Comparison of ENCODE assay signal across 1 cellular context in the genomic region with DNA sequence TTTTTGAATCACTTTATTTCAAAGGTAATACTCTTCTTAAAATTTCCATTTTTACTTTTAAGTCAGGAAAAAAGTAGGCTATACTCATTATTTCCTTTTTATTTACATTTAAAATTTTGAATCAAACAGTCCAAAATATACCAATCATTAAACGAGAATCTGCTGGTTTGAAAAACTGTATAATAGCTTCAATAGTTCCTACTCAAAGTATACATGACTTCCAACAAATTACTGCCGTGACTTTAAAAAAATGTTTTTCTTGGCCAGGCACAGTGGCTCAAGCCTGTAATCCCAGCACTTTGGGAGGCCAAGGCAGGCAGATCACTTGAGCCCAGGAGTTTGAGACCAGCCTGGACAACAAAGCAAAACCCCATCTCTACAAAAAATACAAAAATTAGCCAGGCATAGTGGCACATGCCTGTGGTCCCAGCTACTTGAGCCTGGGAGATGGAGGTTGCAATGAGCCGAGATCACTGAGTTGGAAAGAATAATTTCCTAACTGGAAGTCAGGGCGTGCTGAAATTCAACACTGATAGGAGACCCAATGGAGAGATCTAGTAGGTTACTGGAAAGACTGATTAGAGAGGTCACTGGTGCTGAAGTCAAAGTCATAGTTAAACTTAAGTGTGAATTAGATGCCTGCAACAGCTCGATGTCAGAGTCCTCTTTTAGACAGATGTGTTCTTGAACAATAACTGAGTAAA.
A peak's percentile ranks its signal among the peaks of the same experiment; 100 is the strongest.
TF ChIP-seq lines count a peak whose summit lies in the region.

No MANE protein-coding gene starts in this region.

TF ChIP-seq in HEK293, 187 proteins besides CTCF, POLR2A, EP300 and RAD21 (continued from another document):
- TF ChIP-seq, protein P1, sequence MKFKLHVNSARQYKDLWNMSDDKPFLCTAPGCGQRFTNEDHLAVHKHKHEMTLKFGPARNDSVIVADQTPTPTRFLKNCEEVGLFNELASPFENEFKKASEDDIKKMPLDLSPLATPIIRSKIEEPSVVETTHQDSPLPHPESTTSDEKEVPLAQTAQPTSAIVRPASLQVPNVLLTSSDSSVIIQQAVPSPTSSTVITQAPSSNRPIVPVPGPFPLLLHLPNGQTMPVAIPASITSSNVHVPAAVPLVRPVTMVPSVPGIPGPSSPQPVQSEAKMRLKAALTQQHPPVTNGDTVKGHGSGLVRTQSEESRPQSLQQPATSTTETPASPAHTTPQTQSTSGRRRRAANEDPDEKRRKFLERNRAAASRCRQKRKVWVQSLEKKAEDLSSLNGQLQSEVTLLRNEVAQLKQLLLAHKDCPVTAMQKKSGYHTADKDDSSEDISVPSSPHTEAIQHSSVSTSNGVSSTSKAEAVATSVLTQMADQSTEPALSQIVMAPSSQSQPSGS (tag by site-specific recombination; IDR thresholded peaks at IDR 0.05; ENCODE audit: low read depth), result no peak
- TF ChIP-seq ZNF292 (tag by site-specific recombination; IDR thresholded peaks at IDR 0.05; ENCODE audit: borderline replicate concordance, low read depth) (no peak), ZBTB17 (tag by site-specific recombination; IDR thresholded peaks at IDR 0.05) (peak; percentile 29; the same call in 1 of the 2 replicates), ZNF335 (tag by site-specific recombination; conservative IDR thresholded peaks at IDR 0.05) (peak; percentile 48)
